ENCODE assay signal across 9 cellular contexts in the genomic region with DNA sequence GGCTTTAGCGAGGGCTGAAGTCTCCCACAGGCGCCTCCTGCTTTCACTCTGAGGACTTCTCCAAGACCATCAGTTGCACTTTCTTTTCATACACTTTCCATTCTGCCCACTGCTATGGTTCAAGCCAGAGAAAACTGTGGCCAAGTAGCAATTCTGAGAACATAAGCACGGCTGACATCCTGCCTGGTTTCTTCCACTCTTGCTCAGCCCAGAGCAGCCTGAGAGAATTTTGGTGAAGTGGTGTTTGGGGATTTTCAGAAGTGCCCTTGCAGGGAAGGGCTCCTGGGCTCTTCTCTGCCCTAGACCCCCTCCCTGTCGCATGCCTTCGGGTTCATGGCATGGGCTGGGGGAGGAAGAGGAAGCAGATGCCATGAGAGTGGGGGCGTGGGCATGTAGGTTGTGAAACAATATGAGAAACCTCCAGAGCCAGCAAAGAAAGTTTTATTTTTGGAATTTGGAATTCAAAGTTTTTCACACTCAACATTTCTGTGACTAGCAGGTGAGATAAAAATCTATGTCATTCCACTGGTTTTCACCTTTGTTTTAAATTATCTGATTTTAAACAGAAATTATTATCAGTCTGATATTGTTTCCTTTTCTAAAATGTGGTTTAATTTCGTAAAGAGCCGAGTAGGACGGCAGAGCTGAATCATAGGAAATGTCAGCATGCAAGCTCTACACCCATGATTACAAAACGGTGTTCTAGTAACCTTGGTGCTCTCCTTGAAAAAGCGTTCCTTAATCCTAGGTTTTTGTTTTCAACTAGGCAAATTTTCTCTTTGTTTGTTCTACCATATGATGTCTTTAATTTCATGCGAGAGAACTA. TPM values are rescaled to one million over a fixed set of nuclear protein-coding genes. Genes with fewer than 3 reads are reported as not detected.
A peak's percentile ranks its signal among the peaks of the same experiment; 100 is the strongest.
DNase-seq lines count a peak whose midpoint lies in the region; ATAC-seq and TF ChIP-seq lines count a peak whose summit lies in the region.
"Had no signal": no experiment of that assay in that cellular context is flagged by ENCODE, and none has a peak within 500 bp of the region (broad histone marks: within the 10 kb centered on the region; RNA-seq: fewer than 3 reads in every experiment).

No MANE protein-coding gene starts in this region.

- peaks cover 5 to 16% (median 10%) of the 10 kb centered on the region in 4 donors for H3K4me1 Mint-ChIP-seq in CD4-positive, CD25-positive, alpha-beta regulatory T cell
- H3K4me1 Mint-ChIP-seq in T-cell = peaks cover 22 to 35% (median 31%) of the 10 kb centered on the region in 3 donors

- peak in 1 of 3 donors; percentile 54 for DNase-seq in CD4-positive, CD25-positive, alpha-beta regulatory T cell
- DNase-seq in T-cell (peak in 19 of 34 experiments; percentile 0 to 30 (median 6)), colonic mucosa (peak; percentile 19), amniotic stem cell (lab: John Stamatoyannopoulos, UW) (no peak), HT-29 (ENCODE audit: low spot score) (no peak)
- DNase-seq in stimulated activated CD4-positive, alpha-beta T cell treated with anti-CD3 and anti-CD28 coated beads, Interleukin-12 subunit alpha, Interleukin-12 subunit beta, amount 100 ng/mL, for 24 hours (ENCODE audit: low read depth in 2 of 2) = peak; percentile 16 to 47

- peaks cover 21% of the 10 kb centered on the region for H3K27me3 Mint-ChIP-seq in CD4-positive, CD25-positive, alpha-beta regulatory T cell
- H3K27me3 Mint-ChIP-seq in T-cell = no peaks in the 10 kb centered on the region

- ATAC-seq in CD4-positive, CD25-positive, alpha-beta regulatory T cell (ENCODE audit: low read depth in 2 of 2) = peak; percentile 22 to 40
- ATAC-seq in T-cell (replicated peaks in 1 of 4) = peak; percentile 63 to 75 (median 68)
- ATAC-seq in GM21367 (IDR thresholded peaks at IDR 0.05; ENCODE audit: unreplicated experiment) = no peak
- ATAC-seq in GM19463 (IDR thresholded peaks at IDR 0.05; ENCODE audit: unreplicated experiment) = no peak

- peaks cover 6 to 11% of the 10 kb centered on the region in 2 experiments for H3K9me3 ChIP-seq in CD4-positive, CD25-positive, alpha-beta regulatory T cell (ENCODE audit: control insufficient read depth in 2 of 2, low read length in 2 of 2)
- no peaks in the 10 kb centered on the region for H3K9me3 ChIP-seq in colonic mucosa

- CTCF ChIA-PET in T-cell (lab: Charles Lee) = no interaction called here

- peaks cover 8% of the 10 kb centered on the region for H3K36me3 Mint-ChIP-seq in CD4-positive, CD25-positive, alpha-beta regulatory T cell
- peaks cover 23% of the 10 kb centered on the region for H3K36me3 Mint-ChIP-seq in T-cell

- POLR2A ChIA-PET in T-cell (lab: Charles Lee) = interaction anchor here in 1 of 2 donors (0.5 kb wide), 1 partner anchor 12 kb away, joined by 6 read pairs; no protein-coding TSS in a partner anchor

- H3K4me1 ChIP-seq in CD4-positive, CD25-positive, alpha-beta regulatory T cell (ENCODE audit: control insufficient read depth, insufficient read depth, low read length, poor library complexity, severe bottlenecking) = peaks cover 5% of the 10 kb centered on the region
- no peaks in the 10 kb centered on the region for H3K4me1 ChIP-seq in colonic mucosa

- H3K9ac ChIP-seq in colonic mucosa (ENCODE audit: low read depth in 2 of 2, low read length in 2 of 2) = no peak overlapping the region

- H3K36me3 ChIP-seq in CD4-positive, CD25-positive, alpha-beta regulatory T cell (ENCODE audit: control insufficient read depth, insufficient read depth, low read length) = no peaks in the 10 kb centered on the region
- no peaks in the 10 kb centered on the region for H3K36me3 ChIP-seq in colonic mucosa

- H3K4me3 ChIP-seq in CD4-positive, CD25-positive, alpha-beta regulatory T cell (ENCODE audit: low read depth, low read length) = peak overlapping the region; percentile 48
- H3K4me3 ChIP-seq in colonic mucosa = no peak overlapping the region

- intact Hi-C loops in colonic mucosa (cut with DNase I) = no loop called here

- no peak for TF ChIP-seq CTCF in colonic mucosa (IDR thresholded peaks at IDR 0.05)

- H3K27ac Mint-ChIP-seq in CD4-positive, CD25-positive, alpha-beta regulatory T cell = peak overlapping the region in 2 of 3 donors; percentile 42 to 72
- H3K27ac Mint-ChIP-seq in T-cell = peak overlapping the region; percentile 73 to 93

- peak overlapping the region in 3 of 4 donors; percentile 4 to 74 (median 57) for H3K4me3 Mint-ChIP-seq in CD4-positive, CD25-positive, alpha-beta regulatory T cell
- H3K4me3 Mint-ChIP-seq in T-cell = peak overlapping the region; percentile 58 to 72 (median 61)

- no peaks in the 10 kb centered on the region for H3K27me3 ChIP-seq in CD4-positive, CD25-positive, alpha-beta regulatory T cell (ENCODE audit: control insufficient read depth, insufficient read depth, low read length)
- no peaks in the 10 kb centered on the region for H3K27me3 ChIP-seq in colonic mucosa

- H3K27ac ChIP-seq in CD4-positive, CD25-positive, alpha-beta regulatory T cell (ENCODE audit: insufficient read depth, low read length, poor library complexity, severe bottlenecking) = no peak overlapping the region
- no peak overlapping the region for H3K27ac ChIP-seq in colonic mucosa

- peaks cover 3 to 34% (median 13%) of the 10 kb centered on the region in 7 donors for H3K9me3 Mint-ChIP-seq in CD4-positive, CD25-positive, alpha-beta regulatory T cell
- peaks cover 15 to 38% (median 22%) of the 10 kb centered on the region in 3 donors for H3K9me3 Mint-ChIP-seq in T-cell

RNA-seq across cellular contexts. Expression of gene TNFSF8, which starts 27.8 kb away (rescaled TPM):
- total RNA-seq in CD4-positive, CD25-positive, alpha-beta regulatory T cell = 47.3 TPM
- 10 to 100 TPM; 31.4 to 78.1 (median 50.7) TPM for polyA plus RNA-seq in CD4-positive, CD25-positive, alpha-beta regulatory T cell
- total RNA-seq in T-cell (100 to 1,000 TPM in 1 of 5 donors, 10 to 100 TPM in 4; 42.9 to 102 (median 63.4) TPM), colonic mucosa (under 1 TPM; 0.88 to 0.91 TPM)
- not detected in 2 replicates for total RNA-seq in HT-29 (2014; rRNA removed; shearing (Covaris generic))
- total RNA-seq: Daoy had no signal

Comparison
In these comparisons a context has a peak if more than half of its experiments do, and no peak if none do; other contexts are left out.
1. ATAC-seq: peak in CD4-positive, CD25-positive, alpha-beta regulatory T cell (2 of 2) and T-cell (4 of 4); none in GM21367 (single experiment) and GM19463 (single experiment).
2. DNase-seq: peak in T-cell (19 of 34), colonic mucosa (single experiment) and stimulated activated CD4-positive, alpha-beta T cell treated with anti-CD3 and anti-CD28 coated beads, Interleukin-12 subunit alpha, Interleukin-12 subunit beta, amount 100 ng/mL, for 24 hours (2 of 2); none in amniotic stem cell (single experiment) and HT-29 (single experiment).
3. RNA of gene TNFSF8, which starts 27.8 kb away (total RNA-seq): 42.9 to 102 TPM in T-cell and 47.3 TPM in CD4-positive, CD25-positive, alpha-beta regulatory T cell (single experiment); 0.88 to 0.91 TPM in colonic mucosa and not detected in HT-29; every median in the first group is over 10 times any median in the second.